ENCODE assay signal across 1 cellular context in the genomic region with DNA sequence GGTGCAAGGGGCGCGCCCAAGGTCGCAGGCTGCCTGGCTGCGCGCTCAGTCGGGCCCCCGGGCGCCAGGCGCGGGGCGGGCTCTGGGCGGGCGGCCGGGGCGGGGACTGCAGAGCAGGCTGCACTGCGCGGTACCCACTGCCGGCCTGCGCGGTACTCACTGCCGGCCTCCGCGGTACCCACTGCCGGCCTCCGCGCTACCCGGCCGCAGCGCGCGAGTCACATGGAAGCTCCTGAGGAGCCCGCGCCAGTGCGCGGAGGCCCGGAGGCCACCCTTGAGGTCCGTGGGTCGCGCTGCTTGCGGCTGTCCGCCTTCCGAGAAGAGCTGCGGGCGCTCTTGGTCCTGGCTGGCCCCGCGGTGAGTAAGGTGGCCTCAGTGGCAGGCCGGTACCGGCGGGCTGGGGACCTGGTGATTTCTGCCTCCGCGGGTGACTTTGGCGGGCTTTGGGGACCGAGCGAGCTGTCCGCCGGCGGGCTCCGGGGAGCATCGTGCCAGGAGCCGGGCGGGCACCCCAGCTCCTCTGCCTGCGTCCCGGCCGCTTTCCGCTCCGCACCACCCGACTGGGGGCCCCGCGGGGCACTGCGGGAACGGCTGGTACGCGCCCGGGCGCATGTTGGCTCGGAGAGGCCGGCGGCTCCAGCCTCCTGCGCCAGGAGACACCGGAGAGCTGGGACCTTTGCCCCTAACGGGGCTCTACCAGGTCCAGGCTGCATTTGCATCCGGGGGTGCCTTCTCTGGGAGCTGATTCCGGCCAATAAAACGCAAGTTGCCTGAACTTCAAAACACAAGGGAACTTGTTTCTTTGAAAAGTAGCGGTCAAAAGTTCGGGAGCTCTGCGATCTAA.
TF ChIP-seq lines count a peak whose summit lies in the region.

A gene with protein sequence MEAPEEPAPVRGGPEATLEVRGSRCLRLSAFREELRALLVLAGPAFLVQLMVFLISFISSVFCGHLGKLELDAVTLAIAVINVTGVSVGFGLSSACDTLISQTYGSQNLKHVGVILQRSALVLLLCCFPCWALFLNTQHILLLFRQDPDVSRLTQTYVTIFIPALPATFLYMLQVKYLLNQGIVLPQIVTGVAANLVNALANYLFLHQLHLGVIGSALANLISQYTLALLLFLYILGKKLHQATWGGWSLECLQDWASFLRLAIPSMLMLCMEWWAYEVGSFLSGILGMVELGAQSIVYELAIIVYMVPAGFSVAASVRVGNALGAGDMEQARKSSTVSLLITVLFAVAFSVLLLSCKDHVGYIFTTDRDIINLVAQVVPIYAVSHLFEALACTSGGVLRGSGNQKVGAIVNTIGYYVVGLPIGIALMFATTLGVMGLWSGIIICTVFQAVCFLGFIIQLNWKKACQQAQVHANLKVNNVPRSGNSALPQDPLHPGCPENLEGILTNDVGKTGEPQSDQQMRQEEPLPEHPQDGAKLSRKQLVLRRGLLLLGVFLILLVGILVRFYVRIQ (plus strand): TSS at position 137 of the 844 bp plus-strand sequence. CDS start 86 bp downstream, at position 223.

TF ChIP-seq in HepG2, 621 proteins besides CTCF, POLR2A, EP300 and RAD21 (continued from another document and continues in another):
- TF ChIP-seq ZBTB1 (CRISPR knock-in tag; IDR thresholded peaks at IDR 0.05; ENCODE audit: borderline replicate concordance): no peak
- TF ChIP-seq BCL6 (CRISPR knock-in tag; IDR thresholded peaks at IDR 0.05): no peak
- no peak for TF ChIP-seq ZFP82 (CRISPR knock-in tag; IDR thresholded peaks at IDR 0.05; ENCODE audit: borderline replicate concordance)
- peak; percentile 34; the same call in 1 of the 2 replicates for TF ChIP-seq KDM5A (IDR thresholded peaks at IDR 0.05; ENCODE audit: borderline replicate concordance, low read length)
- TF ChIP-seq NFIB (CRISPR knock-in tag; IDR thresholded peaks at IDR 0.05; ENCODE audit: borderline replicate concordance): no peak
- TF ChIP-seq, protein P1, sequence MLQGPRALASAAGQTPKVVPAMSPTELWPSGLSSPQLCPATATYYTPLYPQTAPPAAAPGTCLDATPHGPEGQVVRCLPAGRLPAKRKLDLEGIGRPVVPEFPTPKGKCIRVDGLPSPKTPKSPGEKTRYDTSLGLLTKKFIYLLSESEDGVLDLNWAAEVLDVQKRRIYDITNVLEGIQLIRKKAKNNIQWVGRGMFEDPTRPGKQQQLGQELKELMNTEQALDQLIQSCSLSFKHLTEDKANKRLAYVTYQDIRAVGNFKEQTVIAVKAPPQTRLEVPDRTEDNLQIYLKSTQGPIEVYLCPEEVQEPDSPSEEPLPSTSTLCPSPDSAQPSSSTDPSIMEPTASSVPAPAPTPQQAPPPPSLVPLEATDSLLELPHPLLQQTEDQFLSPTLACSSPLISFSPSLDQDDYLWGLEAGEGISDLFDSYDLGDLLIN (CRISPR knock-in tag; IDR thresholded peaks at IDR 0.05; ENCODE audit: borderline replicate concordance): no peak
- no peak for TF ChIP-seq SNAPC2 (CRISPR knock-in tag; IDR thresholded peaks at IDR 0.05)
- TF ChIP-seq NR2C2 (CRISPR knock-in tag; IDR thresholded peaks at IDR 0.05; ENCODE audit: borderline replicate concordance): peak; percentile 53; the same call in 1 of the 2 replicates
- no peak for TF ChIP-seq ZNF510 (CRISPR knock-in tag; IDR thresholded peaks at IDR 0.05; ENCODE audit: low read depth)
- peak; percentile 70 for TF ChIP-seq SAP130 (CRISPR knock-in tag; IDR thresholded peaks at IDR 0.05; ENCODE audit: low read depth)
- 0 out of 2 replicates have a peak, but pooled peaks have one; percentile 49 for TF ChIP-seq REL (CRISPR knock-in tag; conservative IDR thresholded peaks at IDR 0.05)
- TF ChIP-seq RARG (CRISPR knock-in tag; IDR thresholded peaks at IDR 0.05; ENCODE audit: low read depth): no peak
- TF ChIP-seq TBX2 (CRISPR knock-in tag; IDR thresholded peaks at IDR 0.05; ENCODE audit: borderline replicate concordance): peak; percentile 47
- peak; percentile 23; the same call in 1 of the 2 replicates for TF ChIP-seq ZNF841 (CRISPR knock-in tag; IDR thresholded peaks at IDR 0.05; ENCODE audit: borderline replicate concordance)
- TF ChIP-seq, protein P2, sequence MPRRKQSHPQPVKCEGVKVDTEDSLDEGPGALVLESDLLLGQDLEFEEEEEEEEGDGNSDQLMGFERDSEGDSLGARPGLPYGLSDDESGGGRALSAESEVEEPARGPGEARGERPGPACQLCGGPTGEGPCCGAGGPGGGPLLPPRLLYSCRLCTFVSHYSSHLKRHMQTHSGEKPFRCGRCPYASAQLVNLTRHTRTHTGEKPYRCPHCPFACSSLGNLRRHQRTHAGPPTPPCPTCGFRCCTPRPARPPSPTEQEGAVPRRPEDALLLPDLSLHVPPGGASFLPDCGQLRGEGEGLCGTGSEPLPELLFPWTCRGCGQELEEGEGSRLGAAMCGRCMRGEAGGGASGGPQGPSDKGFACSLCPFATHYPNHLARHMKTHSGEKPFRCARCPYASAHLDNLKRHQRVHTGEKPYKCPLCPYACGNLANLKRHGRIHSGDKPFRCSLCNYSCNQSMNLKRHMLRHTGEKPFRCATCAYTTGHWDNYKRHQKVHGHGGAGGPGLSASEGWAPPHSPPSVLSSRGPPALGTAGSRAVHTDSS (CRISPR knock-in tag; conservative IDR thresholded peaks at IDR 0.05): no peak
- TF ChIP-seq ZNF616 (CRISPR knock-in tag; IDR thresholded peaks at IDR 0.05; ENCODE audit: low read depth): no peak
- TF ChIP-seq, protein P3, sequence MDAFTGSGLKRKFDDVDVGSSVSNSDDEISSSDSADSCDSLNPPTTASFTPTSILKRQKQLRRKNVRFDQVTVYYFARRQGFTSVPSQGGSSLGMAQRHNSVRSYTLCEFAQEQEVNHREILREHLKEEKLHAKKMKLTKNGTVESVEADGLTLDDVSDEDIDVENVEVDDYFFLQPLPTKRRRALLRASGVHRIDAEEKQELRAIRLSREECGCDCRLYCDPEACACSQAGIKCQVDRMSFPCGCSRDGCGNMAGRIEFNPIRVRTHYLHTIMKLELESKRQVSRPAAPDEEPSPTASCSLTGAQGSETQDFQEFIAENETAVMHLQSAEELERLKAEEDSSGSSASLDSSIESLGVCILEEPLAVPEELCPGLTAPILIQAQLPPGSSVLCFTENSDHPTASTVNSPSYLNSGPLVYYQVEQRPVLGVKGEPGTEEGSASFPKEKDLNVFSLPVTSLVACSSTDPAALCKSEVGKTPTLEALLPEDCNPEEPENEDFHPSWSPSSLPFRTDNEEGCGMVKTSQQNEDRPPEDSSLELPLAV (CRISPR knock-in tag; conservative IDR thresholded peaks at IDR 0.05; ENCODE audit: low read depth): no peak
- TF ChIP-seq, protein P4, sequence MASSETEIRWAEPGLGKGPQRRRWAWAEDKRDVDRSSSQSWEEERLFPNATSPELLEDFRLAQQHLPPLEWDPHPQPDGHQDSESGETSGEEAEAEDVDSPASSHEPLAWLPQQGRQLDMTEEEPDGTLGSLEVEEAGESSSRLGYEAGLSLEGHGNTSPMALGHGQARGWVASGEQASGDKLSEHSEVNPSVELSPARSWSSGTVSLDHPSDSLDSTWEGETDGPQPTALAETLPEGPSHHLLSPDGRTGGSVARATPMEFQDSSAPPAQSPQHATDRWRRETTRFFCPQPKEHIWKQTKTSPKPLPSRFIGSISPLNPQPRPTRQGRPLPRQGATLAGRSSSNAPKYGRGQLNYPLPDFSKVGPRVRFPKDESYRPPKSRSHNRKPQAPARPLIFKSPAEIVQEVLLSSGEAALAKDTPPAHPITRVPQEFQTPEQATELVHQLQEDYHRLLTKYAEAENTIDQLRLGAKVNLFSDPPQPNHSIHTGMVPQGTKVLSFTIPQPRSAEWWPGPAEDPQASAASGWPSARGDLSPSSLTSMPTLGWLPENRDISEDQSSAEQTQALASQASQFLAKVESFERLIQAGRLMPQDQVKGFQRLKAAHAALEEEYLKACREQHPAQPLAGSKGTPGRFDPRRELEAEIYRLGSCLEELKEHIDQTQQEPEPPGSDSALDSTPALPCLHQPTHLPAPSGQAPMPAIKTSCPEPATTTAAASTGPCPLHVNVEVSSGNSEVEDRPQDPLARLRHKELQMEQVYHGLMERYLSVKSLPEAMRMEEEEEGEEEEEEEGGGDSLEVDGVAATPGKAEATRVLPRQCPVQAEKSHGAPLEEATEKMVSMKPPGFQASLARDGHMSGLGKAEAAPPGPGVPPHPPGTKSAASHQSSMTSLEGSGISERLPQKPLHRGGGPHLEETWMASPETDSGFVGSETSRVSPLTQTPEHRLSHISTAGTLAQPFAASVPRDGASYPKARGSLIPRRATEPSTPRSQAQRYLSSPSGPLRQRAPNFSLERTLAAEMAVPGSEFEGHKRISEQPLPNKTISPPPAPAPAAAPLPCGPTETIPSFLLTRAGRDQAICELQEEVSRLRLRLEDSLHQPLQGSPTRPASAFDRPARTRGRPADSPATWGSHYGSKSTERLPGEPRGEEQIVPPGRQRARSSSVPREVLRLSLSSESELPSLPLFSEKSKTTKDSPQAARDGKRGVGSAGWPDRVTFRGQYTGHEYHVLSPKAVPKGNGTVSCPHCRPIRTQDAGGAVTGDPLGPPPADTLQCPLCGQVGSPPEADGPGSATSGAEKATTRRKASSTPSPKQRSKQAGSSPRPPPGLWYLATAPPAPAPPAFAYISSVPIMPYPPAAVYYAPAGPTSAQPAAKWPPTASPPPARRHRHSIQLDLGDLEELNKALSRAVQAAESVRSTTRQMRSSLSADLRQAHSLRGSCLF (CRISPR knock-in tag; IDR thresholded peaks at IDR 0.05; ENCODE audit: borderline replicate concordance): no peak
- peak; percentile 57 for TF ChIP-seq ZNF501 (CRISPR knock-in tag; IDR thresholded peaks at IDR 0.05)
- no peak for TF ChIP-seq MAFF (IDR thresholded peaks at IDR 0.05; ENCODE audit: low read depth, low read length)
- TF ChIP-seq SOX6 (IDR thresholded peaks at IDR 0.05): no peak
- peak; percentile 30; the same call in 1 of the 2 replicates for TF ChIP-seq SOX6 (CRISPR knock-in tag; IDR thresholded peaks at IDR 0.05)
- TF ChIP-seq, protein P5, sequence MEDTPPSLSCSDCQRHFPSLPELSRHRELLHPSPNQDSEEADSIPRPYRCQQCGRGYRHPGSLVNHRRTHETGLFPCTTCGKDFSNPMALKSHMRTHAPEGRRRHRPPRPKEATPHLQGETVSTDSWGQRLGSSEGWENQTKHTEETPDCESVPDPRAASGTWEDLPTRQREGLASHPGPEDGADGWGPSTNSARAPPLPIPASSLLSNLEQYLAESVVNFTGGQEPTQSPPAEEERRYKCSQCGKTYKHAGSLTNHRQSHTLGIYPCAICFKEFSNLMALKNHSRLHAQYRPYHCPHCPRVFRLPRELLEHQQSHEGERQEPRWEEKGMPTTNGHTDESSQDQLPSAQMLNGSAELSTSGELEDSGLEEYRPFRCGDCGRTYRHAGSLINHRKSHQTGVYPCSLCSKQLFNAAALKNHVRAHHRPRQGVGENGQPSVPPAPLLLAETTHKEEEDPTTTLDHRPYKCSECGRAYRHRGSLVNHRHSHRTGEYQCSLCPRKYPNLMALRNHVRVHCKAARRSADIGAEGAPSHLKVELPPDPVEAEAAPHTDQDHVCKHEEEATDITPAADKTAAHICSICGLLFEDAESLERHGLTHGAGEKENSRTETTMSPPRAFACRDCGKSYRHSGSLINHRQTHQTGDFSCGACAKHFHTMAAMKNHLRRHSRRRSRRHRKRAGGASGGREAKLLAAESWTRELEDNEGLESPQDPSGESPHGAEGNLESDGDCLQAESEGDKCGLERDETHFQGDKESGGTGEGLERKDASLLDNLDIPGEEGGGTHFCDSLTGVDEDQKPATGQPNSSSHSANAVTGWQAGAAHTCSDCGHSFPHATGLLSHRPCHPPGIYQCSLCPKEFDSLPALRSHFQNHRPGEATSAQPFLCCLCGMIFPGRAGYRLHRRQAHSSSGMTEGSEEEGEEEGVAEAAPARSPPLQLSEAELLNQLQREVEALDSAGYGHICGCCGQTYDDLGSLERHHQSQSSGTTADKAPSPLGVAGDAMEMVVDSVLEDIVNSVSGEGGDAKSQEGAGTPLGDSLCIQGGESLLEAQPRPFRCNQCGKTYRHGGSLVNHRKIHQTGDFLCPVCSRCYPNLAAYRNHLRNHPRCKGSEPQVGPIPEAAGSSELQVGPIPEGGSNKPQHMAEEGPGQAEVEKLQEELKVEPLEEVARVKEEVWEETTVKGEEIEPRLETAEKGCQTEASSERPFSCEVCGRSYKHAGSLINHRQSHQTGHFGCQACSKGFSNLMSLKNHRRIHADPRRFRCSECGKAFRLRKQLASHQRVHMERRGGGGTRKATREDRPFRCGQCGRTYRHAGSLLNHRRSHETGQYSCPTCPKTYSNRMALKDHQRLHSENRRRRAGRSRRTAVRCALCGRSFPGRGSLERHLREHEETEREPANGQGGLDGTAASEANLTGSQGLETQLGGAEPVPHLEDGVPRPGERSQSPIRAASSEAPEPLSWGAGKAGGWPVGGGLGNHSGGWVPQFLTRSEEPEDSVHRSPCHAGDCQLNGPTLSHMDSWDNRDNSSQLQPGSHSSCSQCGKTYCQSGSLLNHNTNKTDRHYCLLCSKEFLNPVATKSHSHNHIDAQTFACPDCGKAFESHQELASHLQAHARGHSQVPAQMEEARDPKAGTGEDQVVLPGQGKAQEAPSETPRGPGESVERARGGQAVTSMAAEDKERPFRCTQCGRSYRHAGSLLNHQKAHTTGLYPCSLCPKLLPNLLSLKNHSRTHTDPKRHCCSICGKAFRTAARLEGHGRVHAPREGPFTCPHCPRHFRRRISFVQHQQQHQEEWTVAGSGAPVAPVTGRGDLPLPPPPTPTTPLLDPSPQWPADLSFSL (CRISPR knock-in tag; IDR thresholded peaks at IDR 0.05): no peak
- no peak for TF ChIP-seq ZNF816 (CRISPR knock-in tag; IDR thresholded peaks at IDR 0.05; ENCODE audit: borderline replicate concordance)
- 0 out of 2 replicates have a peak, but pooled peaks have one; percentile 4 for TF ChIP-seq ZBTB20 (CRISPR knock-in tag; IDR thresholded peaks at IDR 0.05; ENCODE audit: borderline replicate concordance, low read depth)
- TF ChIP-seq ZNF337 (CRISPR knock-in tag; IDR thresholded peaks at IDR 0.05; ENCODE audit: borderline replicate concordance, low read depth): no peak
- TF ChIP-seq NFYC (CRISPR knock-in tag; IDR thresholded peaks at IDR 0.05): no peak
- no peak for TF ChIP-seq STAG1 (CRISPR knock-in tag; IDR thresholded peaks at IDR 0.05)
- TF ChIP-seq, protein P6, sequence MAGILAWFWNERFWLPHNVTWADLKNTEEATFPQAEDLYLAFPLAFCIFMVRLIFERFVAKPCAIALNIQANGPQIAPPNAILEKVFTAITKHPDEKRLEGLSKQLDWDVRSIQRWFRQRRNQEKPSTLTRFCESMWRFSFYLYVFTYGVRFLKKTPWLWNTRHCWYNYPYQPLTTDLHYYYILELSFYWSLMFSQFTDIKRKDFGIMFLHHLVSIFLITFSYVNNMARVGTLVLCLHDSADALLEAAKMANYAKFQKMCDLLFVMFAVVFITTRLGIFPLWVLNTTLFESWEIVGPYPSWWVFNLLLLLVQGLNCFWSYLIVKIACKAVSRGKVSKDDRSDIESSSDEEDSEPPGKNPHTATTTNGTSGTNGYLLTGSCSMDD (CRISPR knock-in tag; IDR thresholded peaks at IDR 0.05): no peak; the same call in 1 of the 2 replicates
- no peak for TF ChIP-seq CHD2 (IDR thresholded peaks at IDR 0.05; ENCODE audit: low read depth, low read length)
- TF ChIP-seq ZNF891 (CRISPR knock-in tag; IDR thresholded peaks at IDR 0.05): peak; percentile 68; the same call in 1 of the 2 replicates
